1 cellular context compared by ENCODE assay signal in genomic region chr13:110132178-110132975, GRCh38.
TF ChIP-seq lines count a peak whose summit lies in the region.

No MANE protein-coding gene starts in this region.

TF ChIP-seq in IMR-90, 13 proteins besides CTCF, POLR2A, EP300 and RAD21 (continued from another document):
- TF ChIP-seq MAZ (IDR thresholded peaks at IDR 0.05; ENCODE audit: borderline replicate concordance, low read depth, low read length) = no peak
- no peak for TF ChIP-seq MAFK (IDR thresholded peaks at IDR 0.05; ENCODE audit: low read depth, low read length)
- TF ChIP-seq CHD1 (IDR thresholded peaks at IDR 0.05; ENCODE audit: low read depth, low read length) = no peak
- no peak for TF ChIP-seq NFE2L2 (IDR thresholded peaks at IDR 0.05; ENCODE audit: low read depth, low read length)
- TF ChIP-seq CEBPB (IDR thresholded peaks at IDR 0.05; ENCODE audit: low read depth, low read length) = no peak
- no peak for TF ChIP-seq ELK1 (IDR thresholded peaks at IDR 0.05; ENCODE audit: borderline replicate concordance, low read depth, low read length)
- no peak for TF ChIP-seq FOS (IDR thresholded peaks at IDR 0.05; ENCODE audit: low read depth, low read length)
- no peak for TF ChIP-seq MXI1 (IDR thresholded peaks at IDR 0.05; ENCODE audit: borderline replicate concordance, low read depth, low read length)
TF ChIP-seq in IMR-90: peak in this region for 0.
